In the genomic region with DNA sequence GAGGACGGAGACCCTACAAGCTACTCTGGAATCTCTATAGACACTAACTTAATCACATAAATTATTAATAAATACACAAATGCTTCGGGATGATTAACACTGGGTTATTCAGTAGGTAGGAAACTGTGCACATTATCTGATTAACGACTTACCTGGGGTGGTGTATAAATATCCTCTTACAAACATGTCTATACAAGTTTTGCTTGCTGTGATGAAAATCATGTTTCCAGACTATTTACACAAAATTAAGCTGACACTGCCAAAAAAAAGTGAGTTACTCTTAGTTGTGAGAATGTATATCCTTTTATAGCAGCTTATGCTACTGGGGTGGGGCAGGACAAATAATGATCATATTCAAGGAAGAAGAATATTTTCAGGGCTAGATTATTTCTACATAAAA, we compare ENCODE assay signal across 15 cellular contexts.
A peak's percentile ranks its signal among the peaks of the same experiment; 100 is the strongest.
DNase-seq lines count a peak whose midpoint lies in the region; ATAC-seq and TF ChIP-seq lines count a peak whose summit lies in the region.
"Had no signal": no experiment of that assay in that cellular context is flagged by ENCODE, and none has a peak within 500 bp of the region (broad histone marks: within the 10 kb centered on the region; RNA-seq: fewer than 3 reads in every experiment).

No MANE protein-coding gene starts in this region.

- H3K4me1 ChIP-seq in Karpas-422 (ENCODE audit: low read length), result no peaks in the 10 kb centered on the region
- H3K4me1 ChIP-seq: BE2C had no signal

- no peak overlapping the region for H3K9ac ChIP-seq in Karpas-422 (ENCODE audit: low read length)

- no peaks in the 10 kb centered on the region for H3K79me2 ChIP-seq in Karpas-422 (ENCODE audit: low read length)

- no peak for ATAC-seq in activated CD4-positive, alpha-beta T cell treated with anti-CD3 and anti-CD28 coated beads for 36 hours
- ATAC-seq: GM23338 had no signal

- peaks cover 9% of the 10 kb centered on the region for H3K9me3 Mint-ChIP-seq in type B pancreatic cell
- H3K9me3 Mint-ChIP-seq in activated CD4-positive, alpha-beta T cell treated with anti-CD3 and anti-CD28 coated beads for 36 hours (ENCODE audit: low read depth), result no peaks in the 10 kb centered on the region
- H3K9me3 Mint-ChIP-seq: GM23338 had no signal

- H3K27ac ChIP-seq in RWPE1 (no peak overlapping the region), Karpas-422 (ENCODE audit: low read length) (no peak overlapping the region)
- H3K27ac ChIP-seq: C4-2B had no signal

- intact Hi-C loops in activated CD4-positive, alpha-beta T cell treated with anti-CD3 and anti-CD28 coated beads for 36 hours (cut with DNase I, micrococcal nuclease), result no loop called here

- no peak overlapping the region for H3K4me3 ChIP-seq in epithelial cell of esophagus (ENCODE audit: low read length)
- no peak overlapping the region for H3K4me3 ChIP-seq in Karpas-422 (ENCODE audit: low read length)
- H3K4me3 ChIP-seq: GM23338 had no signal

- H3K36me3 Mint-ChIP-seq in type B pancreatic cell, result no peaks in the 10 kb centered on the region
- no peaks in the 10 kb centered on the region for H3K36me3 Mint-ChIP-seq in activated CD4-positive, alpha-beta T cell treated with anti-CD3 and anti-CD28 coated beads for 36 hours (ENCODE audit: low read depth)
- H3K36me3 Mint-ChIP-seq: CD4-positive, alpha-beta memory T cell; IgD-negative memory B cell had no signal

- H3K27me3 Mint-ChIP-seq in type B pancreatic cell, result no peaks in the 10 kb centered on the region
- H3K27me3 Mint-ChIP-seq in activated CD4-positive, alpha-beta T cell treated with anti-CD3 and anti-CD28 coated beads for 36 hours, result no peaks in the 10 kb centered on the region
- H3K27me3 Mint-ChIP-seq: CD4-positive, alpha-beta memory T cell had no signal

- CTCF ChIA-PET in RWPE1 (lab: Yijun Ruan, JAX), result interaction anchor here (0.5 to 0.6 kb wide), 3 partner anchors 65 to 613 kb away, joined by 3 to 6 read pairs (median 5); no protein-coding TSS in a partner anchor
- CTCF ChIA-PET in activated CD4-positive, alpha-beta T cell treated with anti-CD3 and anti-CD28 coated beads for 36 hours (lab: Charles Lee), result no interaction called here

- H3K4me3 Mint-ChIP-seq in type B pancreatic cell, result no peak overlapping the region
- no peak overlapping the region for H3K4me3 Mint-ChIP-seq in activated CD4-positive, alpha-beta T cell treated with anti-CD3 and anti-CD28 coated beads for 36 hours
- H3K4me3 Mint-ChIP-seq: CD4-positive, alpha-beta memory T cell; GM23338; IgD-negative memory B cell had no signal

- no peaks in the 10 kb centered on the region for H3K27me3 ChIP-seq in Karpas-422 (ENCODE audit: low read length)
- H3K27me3 ChIP-seq: BE2C had no signal

- H3K36me3 ChIP-seq in Karpas-422 (ENCODE audit: insufficient read depth, low read length), result no peaks in the 10 kb centered on the region
- H3K36me3 ChIP-seq: BE2C had no signal

- TF ChIP-seq CTCF in RWPE1 (conservative IDR thresholded peaks at IDR 0.05; ENCODE audit: low read depth), result no peak
- no peak for TF ChIP-seq CTCF in epithelial cell of esophagus (IDR thresholded peaks at IDR 0.05; ENCODE audit: insufficient read depth, low read depth, low read length, missing control alignments)
- TF ChIP-seq CTCF in type B pancreatic cell (conservative IDR thresholded peaks at IDR 0.05), result no peak

- POLR2A ChIA-PET in RWPE1 (lab: Yijun Ruan, JAX; ENCODE audit: low non-redundant PET), result no interaction called here
- POLR2A ChIA-PET in activated CD4-positive, alpha-beta T cell treated with anti-CD3 and anti-CD28 coated beads for 36 hours (lab: Charles Lee), result no interaction called here

- H3K4me1 Mint-ChIP-seq in type B pancreatic cell (ENCODE audit: unreplicated experiment), result no peaks in the 10 kb centered on the region
- no peaks in the 10 kb centered on the region for H3K4me1 Mint-ChIP-seq in activated CD4-positive, alpha-beta T cell treated with anti-CD3 and anti-CD28 coated beads for 36 hours
- H3K4me1 Mint-ChIP-seq: CD4-positive, alpha-beta memory T cell; IgD-negative memory B cell had no signal

- no peaks in the 10 kb centered on the region for H4K20me1 ChIP-seq in Karpas-422 (ENCODE audit: insufficient read depth, low read depth, low read length)

- peak overlapping the region; percentile 16 for H3K27ac Mint-ChIP-seq in type B pancreatic cell
- no peak overlapping the region for H3K27ac Mint-ChIP-seq in activated CD4-positive, alpha-beta T cell treated with anti-CD3 and anti-CD28 coated beads for 36 hours
- H3K27ac Mint-ChIP-seq: CD4-positive, alpha-beta memory T cell; GM23338; IgD-negative memory B cell had no signal

- H3K9me2 ChIP-seq in Karpas-422 (replicated peaks; ENCODE audit: insufficient read depth, low read length), result no peaks in the 10 kb centered on the region

- no peak overlapping the region for H3K4me2 ChIP-seq in Karpas-422 (ENCODE audit: low read depth, low read length, poor library complexity, severe bottlenecking)
- H3K4me2 ChIP-seq: GM23338 had no signal

- H3K9me3 ChIP-seq in Karpas-422 (ENCODE audit: low read length), result no peaks in the 10 kb centered on the region
- H3K9me3 ChIP-seq: BE2C had no signal

- H2AFZ ChIP-seq in Karpas-422 (ENCODE audit: low read length), result no peak overlapping the region
- H2AFZ ChIP-seq: GM23338 had no signal

- DNase-seq in HPDE6-E6E7 (ENCODE audit: extremely low spot score) (peak; percentile 53), RWPE1 (ENCODE audit: low spot score) (peak; percentile 85), epithelial cell of esophagus (ENCODE audit: low read depth) (peak; percentile 85), type B pancreatic cell (ENCODE audit: extremely low spot score, unreplicated experiment) (no peak), Karpas-422 (no peak), Kasumi-1 (lab: John Stamatoyannopoulos, UW) (no peak)
- no peak for DNase-seq in activated CD4-positive, alpha-beta T cell treated with anti-CD3 and anti-CD28 coated beads for 36 hours
- DNase-seq: BE2C; CD4-positive, alpha-beta memory T cell; DMS79 treated with DMSO at 0.1 percent for 48 hours; EL; H7 had no signal

Comparison
In these comparisons a context has a peak if more than half of its experiments do, and no peak if none do; other contexts are left out.
1. DNase-seq: peak in HPDE6-E6E7 (single experiment), RWPE1 (single experiment) and epithelial cell of esophagus (single experiment); none in type B pancreatic cell (single experiment), Karpas-422 (single experiment), activated CD4-positive, alpha-beta T cell treated with anti-CD3 and anti-CD28 coated beads for 36 hours (single experiment) and Kasumi-1 (0 of 2).